12 cellular contexts compared by ENCODE assay signal in genomic region chr5:38554860-38555259, GRCh38. TPM values are rescaled to one million over a fixed set of nuclear protein-coding genes. Genes with fewer than 3 reads are reported as not detected.
DNase-seq lines count a peak whose midpoint lies in the region; ATAC-seq and TF ChIP-seq lines count a peak whose summit lies in the region.
"Had no signal": no experiment of that assay in that cellular context is flagged by ENCODE, and none has a peak within 500 bp of the region (broad histone marks: within the 10 kb centered on the region; RNA-seq: fewer than 3 reads in every experiment).

No MANE protein-coding gene starts in this region.

- peaks cover 0 to 68% (median 18%) of the 10 kb centered on the region in 7 donors for H3K27me3 ChIP-seq in spleen (replicated peaks in 1 of 7)

- intact Hi-C loops in spleen (cut with DNase I; ENCODE audit: low total_unique reads) = loop anchor here (10.0 kb wide), 1 partner anchor 250 kb away; no protein-coding TSS in a partner anchor

- H3K4me1 ChIP-seq in spleen = peaks cover 0 to 54% (median 29%) of the 10 kb centered on the region in 6 donors

- no peaks in the 10 kb centered on the region for H3K36me3 ChIP-seq in spleen

- DNase-seq in NCI-H1092 treated with DMSO at 0.1 percent for 48 hours (lab: John Stamatoyannopoulos, UW) (peak; percentile 14), NCI-H1092 (lab: John Stamatoyannopoulos, UW) (no peak), astrocyte of the spinal cord (ENCODE audit: low read depth, low spot score) (no peak), left kidney (ENCODE audit: low read depth, low spot score) (peak; percentile 40), spleen (no peak), NCI-H524 (lab: John Stamatoyannopoulos, UW) (no peak), NCI-H2081 treated with DMSO at 0.1 percent for 48 hours (lab: John Stamatoyannopoulos, UW) (no peak)
- DNase-seq: ACHN, erythroblast, HCEC 1CT, small intestine had no signal

- no peak for TF ChIP-seq POLR2A in spleen (IDR thresholded peaks at IDR 0.05)

- H3K4me3 ChIP-seq in astrocyte of the spinal cord (ENCODE audit: low read depth, low read length) (peak overlapping the region; percentile 84), spleen (peak overlapping the region; percentile 22 to 78 (median 52))

- TF ChIP-seq CTCF in astrocyte of the spinal cord (IDR thresholded peaks at IDR 0.05; ENCODE audit: low read depth, low read length) (no peak), spleen (IDR thresholded peaks at IDR 0.05 in 8 of 11, conservative IDR thresholded peaks at IDR 0.05 in 3 of 11) (no peak)

- in situ Hi-C loops in astrocyte of the spinal cord (cut with HindIII; ENCODE audit: low sequenced_read_pairs) = no loop called here

- no peak for ATAC-seq in GM21576 (IDR thresholded peaks at IDR 0.05; ENCODE audit: unreplicated experiment)

- 16 to 23% (median 21%) methylated on average over 4 of the region's 4 CpGs for WGBS in spleen, 5 donors

- H3K27ac ChIP-seq in spleen = peak overlapping the region in 7 of 8 donors; percentile 16 to 96 (median 89)

- H3K9me3 ChIP-seq in spleen = no peaks in the 10 kb centered on the region

RNA-seq across cellular contexts. Expression of gene LIFR, which starts 1.6 kb away (rescaled TPM):
- 100 to 1,000 TPM in 5 of 7 donors, 10 to 100 TPM in 2; 73.0 to 191 (median 156) TPM for total RNA-seq in spleen
- 1 to 10 TPM; 6.8 to 9.7 (median 7.9) TPM for polyA plus RNA-seq in spleen

Comparison
In these comparisons a context has a peak if more than half of its experiments do, and no peak if none do; other contexts are left out.
1. DNase-seq: peak in NCI-H1092 treated with DMSO at 0.1 percent for 48 hours (single experiment) and left kidney (single experiment); none in NCI-H1092 (single experiment), astrocyte of the spinal cord (single experiment), spleen (single experiment), NCI-H524 (0 of 2) and NCI-H2081 treated with DMSO at 0.1 percent for 48 hours (single experiment).